In the genomic region with DNA sequence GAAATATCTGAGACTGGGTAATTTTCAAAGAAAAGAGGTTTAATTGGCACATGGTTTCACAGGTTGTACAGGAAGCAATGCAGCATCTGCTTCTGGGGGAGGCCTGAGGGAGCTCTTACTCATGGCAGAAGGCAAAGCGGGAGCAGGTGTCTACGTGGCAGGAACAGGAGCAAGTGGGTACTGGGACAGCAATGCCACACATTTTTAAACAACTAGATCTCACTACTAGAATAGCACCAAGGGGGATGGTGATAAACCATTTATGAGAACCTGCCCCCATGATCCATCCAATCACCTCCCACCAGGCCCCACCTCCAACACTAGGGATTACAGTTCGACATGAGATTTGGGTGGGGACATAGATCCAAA, we compare ENCODE assay signal across 11 cellular contexts. TPM values are rescaled to one million over a fixed set of nuclear protein-coding genes. Genes with fewer than 3 reads are reported as not detected.
DNase-seq lines count a peak whose midpoint lies in the region; ATAC-seq, FAIRE-seq and TF ChIP-seq lines count a peak whose summit lies in the region.
"Had no signal": no experiment of that assay in that cellular context is flagged by ENCODE, and none has a peak within 500 bp of the region (broad histone marks: within the 10 kb centered on the region; RNA-seq: fewer than 3 reads in every experiment).

No MANE protein-coding gene starts in this region.

- DNase-seq in T-helper 2 cell treated with Interferon-gamma antibody and Interleukin-4, amounts not matched to agents 5 μg/mL and 100 μg/mL, for 36 hours (ENCODE audit: low spot score) = peak; percentile 23
- no peak for DNase-seq in T-helper 2 cell
- DNase-seq in activated naive CD4-positive, alpha-beta T cell treated with anti-CD3 and anti-CD28 coated beads, Interleukin-2, amount 10 ng/mL, durations not matched to agents 7 days and 5 days = peak; percentile 26
- peak in 2 of 3 experiments; percentile 1 to 36 for DNase-seq in stimulated activated CD4-positive, alpha-beta T cell treated with anti-CD3 and anti-CD28 coated beads, TNF-alpha, amount 100 ng/mL, for 24 hours (ENCODE audit: low read depth in 3 of 3)
- DNase-seq in NCI-H1048 (lab: John Stamatoyannopoulos, UW) = no peak
- no peak for DNase-seq in kidney
- DNase-seq in heart right ventricle = no peak
- DNase-seq: SW 1271 had no signal

- no peaks in the 10 kb centered on the region for H3K4me1 ChIP-seq in kidney (ENCODE audit: control insufficient read depth in 1 of 2, insufficient read depth in 1 of 2, low read depth in 1 of 2, low read length in 2 of 2)
- peaks cover 0 to 21% (median 0%) of the 10 kb centered on the region in 9 donors for H3K4me1 ChIP-seq in heart right ventricle

- peaks cover 33% of the 10 kb centered on the region for H3K4me1 Mint-ChIP-seq in T-helper 2 cell treated with Interferon-gamma antibody and Interleukin-4, amounts not matched to agents 5 μg/mL and 100 μg/mL, for 36 hours (ENCODE audit: low read depth)
- peaks cover 28% of the 10 kb centered on the region for H3K4me1 Mint-ChIP-seq in activated naive CD4-positive, alpha-beta T cell treated with anti-CD3 and anti-CD28 coated beads, Interleukin-2, amount 10 ng/mL, durations not matched to agents 7 days and 5 days

- H3K27me3 Mint-ChIP-seq in T-helper 2 cell treated with Interferon-gamma antibody and Interleukin-4, amounts not matched to agents 5 μg/mL and 100 μg/mL, for 36 hours (ENCODE audit: low read depth) = no peaks in the 10 kb centered on the region
- H3K27me3 Mint-ChIP-seq in activated naive CD4-positive, alpha-beta T cell treated with anti-CD3 and anti-CD28 coated beads, Interleukin-2, amount 10 ng/mL, durations not matched to agents 7 days and 5 days = peaks cover 3% of the 10 kb centered on the region

- H3K36me3 ChIP-seq in kidney (ENCODE audit: control insufficient read depth in 1 of 2, insufficient read depth in 2 of 2, low read length in 2 of 2) (no peaks in the 10 kb centered on the region), heart right ventricle (no peaks in the 10 kb centered on the region)
- H3K36me3 ChIP-seq: cardiac muscle cell had no signal

- WGBS in heart right ventricle, 2 donors = 94 to 95% methylated on average over 3 of the region's 3 CpGs

- H3K9me3 ChIP-seq in kidney (ENCODE audit: control insufficient read depth in 1 of 2, low read length in 2 of 2) (no peaks in the 10 kb centered on the region), heart right ventricle (no peaks in the 10 kb centered on the region)

- no peak for TF ChIP-seq CTCF in kidney (IDR thresholded peaks at IDR 0.05; ENCODE audit: borderline replicate concordance, extremely low read depth, insufficient read depth)
- TF ChIP-seq CTCF in heart right ventricle (IDR thresholded peaks at IDR 0.05) = no peak

- H3K36me3 Mint-ChIP-seq in T-helper 2 cell treated with Interferon-gamma antibody and Interleukin-4, amounts not matched to agents 5 μg/mL and 100 μg/mL, for 36 hours (ENCODE audit: low read depth) = peaks cover 12% of the 10 kb centered on the region
- peaks cover 10% of the 10 kb centered on the region for H3K36me3 Mint-ChIP-seq in activated naive CD4-positive, alpha-beta T cell treated with anti-CD3 and anti-CD28 coated beads, Interleukin-2, amount 10 ng/mL, durations not matched to agents 7 days and 5 days

- CTCF ChIA-PET in activated naive CD4-positive, alpha-beta T cell treated with anti-CD3 and anti-CD28 coated beads, Interleukin-2, amount 10 ng/mL, durations not matched to agents 7 days and 5 days (lab: Charles Lee) = no interaction called here

- H3K9me3 Mint-ChIP-seq in T-helper 2 cell treated with Interferon-gamma antibody and Interleukin-4, amounts not matched to agents 5 μg/mL and 100 μg/mL, for 36 hours = peaks cover 9% of the 10 kb centered on the region
- no peaks in the 10 kb centered on the region for H3K9me3 Mint-ChIP-seq in activated naive CD4-positive, alpha-beta T cell treated with anti-CD3 and anti-CD28 coated beads, Interleukin-2, amount 10 ng/mL, durations not matched to agents 7 days and 5 days

- intact Hi-C loops in kidney (cut with DNase I) (no loop called here), heart right ventricle (cut with DNase I) (no loop called here)

- peak overlapping the region; percentile 87 for H3K27ac Mint-ChIP-seq in T-helper 2 cell treated with Interferon-gamma antibody and Interleukin-4, amounts not matched to agents 5 μg/mL and 100 μg/mL, for 36 hours
- H3K27ac Mint-ChIP-seq in activated naive CD4-positive, alpha-beta T cell treated with anti-CD3 and anti-CD28 coated beads, Interleukin-2, amount 10 ng/mL, durations not matched to agents 7 days and 5 days = peak overlapping the region; percentile 86

- H3K4me3 Mint-ChIP-seq in T-helper 2 cell treated with Interferon-gamma antibody and Interleukin-4, amounts not matched to agents 5 μg/mL and 100 μg/mL, for 36 hours = peak overlapping the region; percentile 35
- H3K4me3 Mint-ChIP-seq in activated naive CD4-positive, alpha-beta T cell treated with anti-CD3 and anti-CD28 coated beads, Interleukin-2, amount 10 ng/mL, durations not matched to agents 7 days and 5 days = no peak overlapping the region

- no peak overlapping the region for H3K4me3 ChIP-seq in kidney (ENCODE audit: low read length in 2 of 2)
- no peak overlapping the region for H3K4me3 ChIP-seq in heart right ventricle
- H3K4me3 ChIP-seq: cardiac muscle cell, hepatocyte had no signal

- H3K27ac ChIP-seq in kidney (ENCODE audit: low read depth in 2 of 2, low read length in 2 of 2) (no peak overlapping the region), heart right ventricle (peak overlapping the region in 1 of 10 donors; percentile 52)
- H3K27ac ChIP-seq: cardiac muscle cell, hepatocyte had no signal

- ATAC-seq in HG03159 (IDR thresholded peaks at IDR 0.05; ENCODE audit: unreplicated experiment) (peak; percentile 31), heart right ventricle (no peak)

- FAIRE-seq in kidney (lab: Jason Lieb, UNC) = no peak

- H3K9ac ChIP-seq in kidney (ENCODE audit: low read length in 2 of 2) = no peak overlapping the region

- no peaks in the 10 kb centered on the region for H3K27me3 ChIP-seq in heart right ventricle
- H3K27me3 ChIP-seq: cardiac muscle cell had no signal

RNA-seq across cellular contexts. Expression of a gene that starts 47.6 kb away (rescaled TPM):
- total RNA-seq in kidney = 9.2 TPM
- 2.3 TPM for polyA plus RNA-seq in kidney (ENCODE audit: insufficient read depth, low read depth, low replicate concordance)
- total RNA-seq in heart right ventricle = 100 to 1,000 TPM in 1 of 10 donors, 10 to 100 TPM in 9; 35.0 to 109 (median 68.3) TPM
- polyA plus RNA-seq in heart right ventricle = 10 to 100 TPM in 1 of 2 donors, 1 to 10 TPM in 1; 4.7 to 13.2 TPM

RNA-seq across cellular contexts. Expression of a gene that starts 50.7 kb away (rescaled TPM):
- total RNA-seq in kidney (69.9 TPM), heart right ventricle (10 to 100 TPM; 29.5 to 54.3 (median 37.6) TPM)
- polyA plus RNA-seq in kidney (ENCODE audit: insufficient read depth, low read depth, low replicate concordance) (19.7 TPM), heart right ventricle (10 to 100 TPM in 1 of 2 donors, 1 to 10 TPM in 1; 8.2 to 39.5 TPM)

Comparison
In these comparisons a context has a peak if more than half of its experiments do, and no peak if none do; other contexts are left out.
1. DNase-seq: peak in T-helper 2 cell treated with Interferon-gamma antibody and Interleukin-4, amounts not matched to agents 5 μg/mL and 100 μg/mL, for 36 hours (single experiment), activated naive CD4-positive, alpha-beta T cell treated with anti-CD3 and anti-CD28 coated beads, Interleukin-2, amount 10 ng/mL, durations not matched to agents 7 days and 5 days (single experiment) and stimulated activated CD4-positive, alpha-beta T cell treated with anti-CD3 and anti-CD28 coated beads, TNF-alpha, amount 100 ng/mL, for 24 hours (2 of 3); none in T-helper 2 cell (0 of 5), NCI-H1048 (single experiment), kidney (single experiment) and heart right ventricle (0 of 2).